ENCODE assay signal across 22 cellular contexts in genomic region chr22:43859621-43860020, GRCh38. TPM values are rescaled to one million over a fixed set of nuclear protein-coding genes. Genes with fewer than 3 reads are reported as not detected.
"Had no signal": no experiment of that assay in that cellular context is flagged by ENCODE, and none has a peak within 500 bp of the region (broad histone marks: within the 10 kb centered on the region; RNA-seq: fewer than 3 reads in every experiment).

No MANE protein-coding gene starts in this region.

- DNase-seq: activated B cell treated with CpG ODN at 0.5 μM for 24 hours; activated CD4-positive, alpha-beta T cell treated with anti-CD3 and anti-CD28 coated beads for 1 hour; activated CD4-positive, alpha-beta T cell treated with anti-CD3 and anti-CD28 coated beads, Interleukin-2, amount 10 ng/mL, durations not matched to agents 24 days and 14 days; activated CD4-positive, alpha-beta T cell treated with anti-CD3 and anti-CD28 coated beads, Interleukin-2, amount 50 U/mL, for 48 hours; activated CD8-positive, alpha-beta memory T cell treated with anti-CD3 and anti-CD28 coated beads, Interleukin-2, amount 10 ng/mL, durations not matched to agents 7 days and 5 days; activated effector memory CD4-positive, alpha-beta T cell treated with anti-CD3 and anti-CD28 coated beads, Interleukin-2, amount 50 U/mL, for 16 hours; activated naive CD4-positive, alpha-beta T cell treated with Interleukin-2 at 50 U/mL for 16 hours; amygdala; brain microvascular endothelial cell; NCI-H1092; NCI-H1417; NCI-H1694; NCI-H2029 treated with DMSO at 0.1 percent for 48 hours; NCI-H446; PC-9; SIG-M5; T-helper 17 cell; T-helper 9 cell had no signal

- ATAC-seq: activated CD8-positive, alpha-beta memory T cell treated with anti-CD3 and anti-CD28 coated beads, Interleukin-2, amount 10 ng/mL, durations not matched to agents 7 days and 5 days; activated T-cell treated with anti-CD3 and anti-CD28 coated beads, Interleukin-2, amount 50 U/mL, for 4 hours; HepG2; T-helper 17 cell had no signal

RNA-seq across cellular contexts. Expression of gene SULT4A1, which starts 2.7 kb away (rescaled TPM):
- total RNA-seq: activated B cell treated with CpG ODN at 0.5 μM for 24 hours; activated CD4-positive, alpha-beta T cell treated with anti-CD3 and anti-CD28 coated beads, Interleukin-2, amount 10 ng/mL, durations not matched to agents 24 days and 14 days; activated CD8-positive, alpha-beta memory T cell treated with anti-CD3 and anti-CD28 coated beads, Interleukin-2, amount 10 ng/mL, durations not matched to agents 7 days and 5 days; activated T-cell treated with anti-CD3 and anti-CD28 coated beads, Interleukin-2, amount 50 U/mL, for 4 hours; HepG2; MCF 10A; T-helper 17 cell had no signal

RNA-seq across cellular contexts. Expression of gene PNPLA5, which starts 32.2 kb away (rescaled TPM):
- total RNA-seq: activated B cell treated with CpG ODN at 0.5 μM for 24 hours; activated CD4-positive, alpha-beta T cell treated with anti-CD3 and anti-CD28 coated beads, Interleukin-2, amount 10 ng/mL, durations not matched to agents 24 days and 14 days; activated CD8-positive, alpha-beta memory T cell treated with anti-CD3 and anti-CD28 coated beads, Interleukin-2, amount 10 ng/mL, durations not matched to agents 7 days and 5 days; activated T-cell treated with anti-CD3 and anti-CD28 coated beads, Interleukin-2, amount 50 U/mL, for 4 hours; astrocyte; HepG2; MCF 10A; PC-9; T-helper 17 cell had no signal

RNA-seq across cellular contexts. Expression of gene EFCAB6, which starts 47.5 kb away (rescaled TPM):
- total RNA-seq: activated B cell treated with CpG ODN at 0.5 μM for 24 hours, HepG2 had no signal
